ENCODE assay signal across 17 cellular contexts in the genomic region with DNA sequence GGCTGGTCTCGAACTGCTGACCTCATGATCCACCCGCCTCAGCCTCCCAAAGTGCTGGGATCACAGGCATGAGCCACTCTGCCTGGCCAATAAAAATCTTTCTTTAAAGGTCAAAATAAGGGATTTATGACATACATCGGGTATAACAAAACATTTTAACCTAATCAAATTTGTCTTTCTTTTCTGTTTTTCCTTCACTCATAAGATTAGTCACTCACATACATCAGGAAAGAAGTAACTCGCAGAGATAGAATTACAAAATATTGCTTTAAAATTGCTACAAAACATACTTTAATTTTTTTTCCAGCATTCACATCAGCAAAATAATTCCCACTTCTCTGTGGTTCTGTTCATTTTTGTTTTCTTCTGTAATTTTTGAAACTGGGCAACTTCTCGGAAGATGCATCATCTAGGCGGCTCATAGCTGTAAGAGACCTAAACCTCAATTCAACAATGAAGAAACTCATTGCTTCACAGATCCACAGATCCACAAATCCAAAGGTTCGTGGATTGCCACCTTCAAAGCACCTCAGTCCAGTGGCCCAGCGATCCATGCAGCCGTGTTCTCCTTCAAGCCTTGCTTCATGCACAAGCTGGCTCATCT.
"Had no signal": no experiment of that assay in that cellular context is flagged by ENCODE, and none has a peak within 500 bp of the region (broad histone marks: within the 10 kb centered on the region; RNA-seq: fewer than 3 reads in every experiment).

No MANE protein-coding gene starts in this region.

- H3K27ac ChIP-seq: cardiac muscle cell, dorsolateral prefrontal cortex, hepatocyte, left lung, right atrium auricular region, suprapubic skin had no signal

- H3K4me2 ChIP-seq: hepatocyte had no signal

- H3K36me3 ChIP-seq: cardiac muscle cell, left lung, right atrium auricular region, suprapubic skin had no signal

- DNase-seq: activated CD4-positive, CD25-positive, alpha-beta regulatory T cell treated with anti-CD3 and anti-CD28 coated beads, Interleukin-2, amount 50 U/mL, for 72 hours; activated naive CD4-positive, alpha-beta T cell treated with Interleukin-2 at 50 U/mL for 16 hours; endodermal cell; left lung; natural killer cell; nucleus accumbens; stimulated activated CD4-positive, alpha-beta T cell treated with anti-CD3 and anti-CD28 coated beads, Interleukin-4, amount 100 ng/mL, for 4 hours; stimulated activated CD8-positive, alpha-beta memory T cell treated with anti-CD3 and anti-CD28 coated beads, Interleukin-4, amount 100 ng/mL, for 48 hours; stimulated activated naive CD8-positive, alpha-beta T cell treated with anti-CD3 and anti-CD28 coated beads, Interleukin-15, Interleukin-2, amounts not matched to agents 100 U/mL and 50 U/mL, for 24 hours; trophoblast cell had no signal

- H3K9me3 ChIP-seq: left lung, right atrium auricular region, suprapubic skin had no signal

- H2AFZ ChIP-seq: hepatocyte had no signal

- H3K4me3 ChIP-seq: cardiac muscle cell, dorsolateral prefrontal cortex, hepatocyte, left lung, right atrium auricular region, smooth muscle cell, suprapubic skin had no signal

- ATAC-seq: activated T-helper 17 cell treated with anti-CD3 and anti-CD28 coated beads, Interleukin-2, amount 50 U/mL, for 72 hours; natural killer cell; stimulated activated naive CD8-positive, alpha-beta T cell treated with anti-CD3 and anti-CD28 coated beads, Interleukin-15, Interleukin-2, amounts not matched to agents 100 U/mL and 50 U/mL, for 24 hours had no signal

- H3K79me2 ChIP-seq: hepatocyte had no signal

- H3K27me3 ChIP-seq: cardiac muscle cell, dorsolateral prefrontal cortex, hepatocyte, left lung, right atrium auricular region, suprapubic skin had no signal
